In the genomic region with DNA sequence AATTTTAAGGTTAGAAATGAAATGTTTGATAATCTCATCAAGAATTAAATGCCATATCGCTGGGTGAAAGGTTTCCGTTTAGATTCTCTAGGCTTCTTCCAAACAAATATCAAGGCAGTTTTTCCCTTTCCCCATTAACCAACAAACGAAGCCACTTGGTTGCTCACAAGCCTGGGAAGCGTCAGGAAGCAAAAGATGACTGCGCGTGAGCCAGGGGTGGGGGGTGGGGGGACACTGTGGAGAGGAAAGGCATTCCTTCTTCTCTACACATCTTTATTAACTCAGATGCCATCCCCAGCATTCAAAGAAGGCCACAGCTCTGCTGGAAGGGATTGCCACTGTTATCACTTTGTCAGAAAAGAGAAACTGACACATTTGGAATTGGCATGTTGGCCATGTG, we compare ENCODE assay signal across 19 cellular contexts.
A peak's percentile ranks its signal among the peaks of the same experiment; 100 is the strongest.
DNase-seq lines count a peak whose midpoint lies in the region; ATAC-seq, FAIRE-seq and TF ChIP-seq lines count a peak whose summit lies in the region.
"Had no signal": no experiment of that assay in that cellular context is flagged by ENCODE, and none has a peak within 500 bp of the region (broad histone marks: within the 10 kb centered on the region; RNA-seq: fewer than 3 reads in every experiment).

No MANE protein-coding gene starts in this region.

- DNase-seq in HT1080 (ENCODE audit: low read depth) (peak; percentile 17), H1 (ENCODE audit: low read depth in 1 of 2, low spot score in 2 of 2) (no peak), mesenchymal stem cell (peak; percentile 40), testis (no peak)
- DNase-seq: CD8-positive, alpha-beta memory T cell; DMS53; EL; NCI-H187; NCI-H2107; NCI-H510A treated with DMSO at 0.1 percent for 48 hours; NCI-H774; SHP77 had no signal

- H2BK20ac ChIP-seq in H1 (ENCODE audit: low read length): no peak overlapping the region

- H3K4me1 ChIP-seq in H1 (replicated peaks in 1 of 4; ENCODE audit: control insufficient read depth in 3 of 4, insufficient read depth in 4 of 4, low read length in 3 of 4) (peaks cover 0 to 5% (median 1%) of the 10 kb centered on the region in 4 experiments; a peak in 3 of 7 replicates), mesenchymal stem cell (ENCODE audit: control insufficient read depth, insufficient read depth, low read depth, low read length) (peaks cover 17% of the 10 kb centered on the region), testis (no peaks in the 10 kb centered on the region)
- H3K4me1 ChIP-seq: HAP-1 had no signal

- H2BK15ac ChIP-seq in H1 (ENCODE audit: low read length) (no peak overlapping the region), mesenchymal stem cell (ENCODE audit: low read depth, poor library complexity, severe bottlenecking) (no peak overlapping the region)

- no peak for FAIRE-seq in H1 (lab: Jason Lieb, UNC)
- FAIRE-seq: GM12892 had no signal

- H3K9me3 ChIP-seq in H1 (ENCODE audit: insufficient read depth in 2 of 2, low read depth in 1 of 2, low read length in 1 of 2) (no peaks in the 10 kb centered on the region), mesenchymal stem cell (ENCODE audit: control insufficient read depth, low read length) (no peaks in the 10 kb centered on the region), testis (no peaks in the 10 kb centered on the region)
- H3K9me3 ChIP-seq: BLaER1 treated with 17β-estradiol and CSF1 and Interleukin-3, amounts not matched to agents 10 nM and 100 nM; HAP-1 had no signal

- H2AFZ ChIP-seq in H1 (ENCODE audit: low read length): 0 out of 2 replicates have a peak overlapping the region, but pooled peaks have one; percentile 36
- no peak overlapping the region for H2AFZ ChIP-seq in mesenchymal stem cell (ENCODE audit: low read depth, low read length)

- intact Hi-C loops in testis (cut with DNase I; ENCODE audit: low total_unique reads): no loop called here

- H3K14ac ChIP-seq in H1 (ENCODE audit: insufficient read length): no peak overlapping the region
- H3K14ac ChIP-seq in mesenchymal stem cell (ENCODE audit: low read length in 2 of 2): no peak overlapping the region

- H3K4me2 ChIP-seq in H1 (ENCODE audit: insufficient read depth in 1 of 2, low read depth in 2 of 2, low read length in 2 of 2) (no peak overlapping the region), mesenchymal stem cell (ENCODE audit: low read length, poor library complexity, severe bottlenecking) (no peak overlapping the region)
- H3K4me2 ChIP-seq: BLaER1 treated with 17β-estradiol and CSF1 and Interleukin-3, amounts not matched to agents 10 nM and 100 nM had no signal

- TF ChIP-seq EP300 in H1 (IDR thresholded peaks at IDR 0.05; ENCODE audit: borderline replicate concordance in 1 of 2, low read depth in 2 of 2, low read length in 2 of 2): no peak

- H4K5ac ChIP-seq in H1 (ENCODE audit: insufficient read length, low read depth, low read length): no peak overlapping the region

- H2BK12ac ChIP-seq in H1 (ENCODE audit: low read depth, low read length) (no peak overlapping the region), mesenchymal stem cell (ENCODE audit: low read length in 2 of 2) (no peak overlapping the region)

- POLR2A ChIA-PET in H1 (lab: Charles Lee; ENCODE audit: partially characterized antibody): no interaction called here

- H4K91ac ChIP-seq in H1 (replicated peaks; ENCODE audit: insufficient read length, low read length) (no peak overlapping the region), mesenchymal stem cell (ENCODE audit: low read length) (no peak overlapping the region)

- H3K27ac ChIP-seq in H1 (ENCODE audit: low read depth, low read length): no peak overlapping the region
- H3K27ac ChIP-seq in mesenchymal stem cell (ENCODE audit: low read length, poor library complexity, severe bottlenecking): peak overlapping the region; percentile 22
- peak overlapping the region; percentile 47 for H3K27ac ChIP-seq in temporal lobe (ENCODE audit: low read depth, low read length)
- H3K27ac ChIP-seq in testis: no peak overlapping the region
- H3K27ac ChIP-seq: BLaER1 treated with 17β-estradiol and CSF1 and Interleukin-3, amounts not matched to agents 10 nM and 100 nM; SK-N-MC had no signal

- H4K8ac ChIP-seq in H1 (ENCODE audit: extremely low read depth, insufficient read depth, low read length): no peak overlapping the region
- H4K8ac ChIP-seq in mesenchymal stem cell (ENCODE audit: low read length): no peak overlapping the region

- H3K79me2 ChIP-seq in H1 (ENCODE audit: control insufficient read depth in 1 of 2, insufficient read depth in 2 of 2, low read length in 2 of 2): no peaks in the 10 kb centered on the region

- 78% methylated on average over 4 of the region's 6 CpGs; no CpG with 5 or more reads in 1 of the 2 experiments for WGBS in H1 (ENCODE audit: extremely low coverage in 1 of 2, insufficient coverage in 1 of 2, insufficient read length in 1 of 2, insufficient replicate concordance in 2 of 2, low coverage in 1 of 2, low lambda C conversion rate in 2 of 2, missing lambda C conversion rate in 1 of 2), 2 experiments
- 83% methylated on average over 2 of the region's 6 CpGs for WGBS in mesenchymal stem cell
- WGBS in testis, 2 donors: 80 to 96% methylated on average over 6 of the region's 6 CpGs

- no peaks in the 10 kb centered on the region for H3K23me2 ChIP-seq in H1 (ENCODE audit: low read depth, low read length)

- H3K27me3 ChIP-seq in H1 (replicated peaks in 1 of 4; ENCODE audit: control insufficient read depth in 3 of 4, extremely low read depth in 1 of 4, insufficient read depth in 3 of 4, low read length in 3 of 4) (no peaks in the 10 kb centered on the region; a peak in 1 of 7 replicates), mesenchymal stem cell (ENCODE audit: control insufficient read depth in 1 of 2, insufficient read depth in 1 of 2, low read length in 2 of 2) (no peaks in the 10 kb centered on the region), testis (no peaks in the 10 kb centered on the region)
- H3K27me3 ChIP-seq: BLaER1 treated with 17β-estradiol and CSF1 and Interleukin-3, amounts not matched to agents 10 nM and 100 nM had no signal

- H2BK120ac ChIP-seq in H1 (replicated peaks; ENCODE audit: low read depth, low read length): no peak overlapping the region
- no peak overlapping the region for H2BK120ac ChIP-seq in mesenchymal stem cell (ENCODE audit: low read depth, low read length)

- H2AK5ac ChIP-seq in H1 (ENCODE audit: low read depth, low read length): no peak overlapping the region
- H2AK5ac ChIP-seq in mesenchymal stem cell (ENCODE audit: low read length, severe bottlenecking): no peak overlapping the region

- no peak for TF ChIP-seq RAD21 in H1 (IDR thresholded peaks at IDR 0.05 in 1 of 2, conservative IDR thresholded peaks at IDR 0.05 in 1 of 2; ENCODE audit: low read depth in 2 of 2, low read length in 2 of 2)

- H3K79me1 ChIP-seq in H1 (ENCODE audit: low read depth, low read length) (no peaks in the 10 kb centered on the region), mesenchymal stem cell (replicated peaks; ENCODE audit: low read length, poor library complexity, severe bottlenecking) (peaks cover 10% of the 10 kb centered on the region)

- TF ChIP-seq POLR2A in H1 (IDR thresholded peaks at IDR 0.05; ENCODE audit: control extremely low read depth in 1 of 2, low read depth in 2 of 2, low read length in 2 of 2) (no peak), testis (IDR thresholded peaks at IDR 0.05) (no peak)

- H3K23ac ChIP-seq in H1 (ENCODE audit: insufficient read length) (no peak overlapping the region), mesenchymal stem cell (ENCODE audit: low read length in 2 of 2) (no peak overlapping the region)

- H4K20me1 ChIP-seq in H1 (replicated peaks in 1 of 2; ENCODE audit: control insufficient read depth in 1 of 2, insufficient read depth in 2 of 2, low read length in 2 of 2): no peaks in the 10 kb centered on the region
- H4K20me1 ChIP-seq: BLaER1 treated with 17β-estradiol and CSF1 and Interleukin-3, amounts not matched to agents 10 nM and 100 nM had no signal

- H3K9ac ChIP-seq in H1 (replicated peaks in 1 of 4; ENCODE audit: extremely low read depth in 1 of 4, low read depth in 3 of 4, low read length in 3 of 4) (no peak overlapping the region), mesenchymal stem cell (ENCODE audit: low read length) (no peak overlapping the region)
- H3K9ac ChIP-seq: BLaER1 treated with 17β-estradiol and CSF1 and Interleukin-3, amounts not matched to agents 10 nM and 100 nM had no signal

- ATAC-seq in GM19463 (IDR thresholded peaks at IDR 0.05; ENCODE audit: unreplicated experiment) (no peak), HG02870 (IDR thresholded peaks at IDR 0.05; ENCODE audit: unreplicated experiment) (no peak)

- H3K4ac ChIP-seq in H1 (replicated peaks; ENCODE audit: insufficient read length, low read depth, low read length): no peak overlapping the region
- peak overlapping the region in 1 of 2 experiments; percentile 13 for H3K4ac ChIP-seq in mesenchymal stem cell (ENCODE audit: low read depth in 1 of 2, low read length in 2 of 2)

- H3K36me3 ChIP-seq in H1 (ENCODE audit: control insufficient read depth in 2 of 4, insufficient read depth in 4 of 4, low read length in 3 of 4) (no peaks in the 10 kb centered on the region), mesenchymal stem cell (ENCODE audit: control insufficient read depth in 1 of 2, insufficient read depth in 2 of 2, low read depth in 1 of 2, low read length in 2 of 2) (peaks cover 0 to 6% of the 10 kb centered on the region in 2 experiments), testis (ENCODE audit: low read depth, missing control alignments) (no peaks in the 10 kb centered on the region)
- H3K36me3 ChIP-seq: BLaER1 treated with 17β-estradiol and CSF1 and Interleukin-3, amounts not matched to agents 10 nM and 100 nM; HAP-1 had no signal

- H2BK5ac ChIP-seq in H1 (ENCODE audit: low read depth, low read length) (no peak overlapping the region), mesenchymal stem cell (ENCODE audit: low read depth, low read length, poor library complexity, severe bottlenecking) (no peak overlapping the region)

- CTCF ChIA-PET in H1 (lab: Charles Lee; ENCODE audit: partially characterized antibody): interaction anchor here (0.7 kb wide), 1 partner anchor 19 kb away, joined by 3 read pairs; no protein-coding TSS in a partner anchor

- TF ChIP-seq CTCF in H1 (IDR thresholded peaks at IDR 0.05; ENCODE audit: control extremely low read depth in 1 of 3, insufficient read depth in 1 of 3, low read depth in 1 of 3, low read length in 3 of 3): no peak
- no peak for TF ChIP-seq CTCF in testis (IDR thresholded peaks at IDR 0.05)

- no peak overlapping the region for H3K56ac ChIP-seq in H1 (replicated peaks; ENCODE audit: insufficient read length, low read depth, low read length)

- H3K4me3 ChIP-seq in H1 (ENCODE audit: extremely low read depth in 1 of 4, insufficient read depth in 2 of 4, low read depth in 3 of 4, low read length in 4 of 4): no peak overlapping the region
- H3K4me3 ChIP-seq in mesenchymal stem cell (ENCODE audit: insufficient read depth in 1 of 2, low read depth in 1 of 2, low read length in 2 of 2): no peak overlapping the region
- H3K4me3 ChIP-seq in testis: no peak overlapping the region
- H3K4me3 ChIP-seq: BLaER1 treated with 17β-estradiol and CSF1 and Interleukin-3, amounts not matched to agents 10 nM and 100 nM; HAP-1; SK-N-MC had no signal

- no peak overlapping the region for H3K18ac ChIP-seq in H1 (ENCODE audit: extremely low read depth, low read length)
- H3K18ac ChIP-seq in mesenchymal stem cell (ENCODE audit: low read depth in 1 of 2, low read length in 2 of 2): no peak overlapping the region

TF ChIP-seq in H1, 55 proteins besides CTCF, POLR2A, EP300 and RAD21 (continues in another document):
- no peak for TF ChIP-seq CBX5 (IDR thresholded peaks at IDR 0.05; ENCODE audit: low read depth, low read length)

Comparison
In these comparisons a context has a peak if more than half of its experiments do, and no peak if none do; other contexts are left out.
1. DNase-seq: peak in HT1080 (single experiment) and mesenchymal stem cell (single experiment); none in H1 (0 of 2) and testis (single experiment).
2. H3K27ac ChIP-seq: peak in mesenchymal stem cell (single experiment) and temporal lobe (single experiment); none in H1 (single experiment) and testis (0 of 2).